In genomic region chr16:12062343-12063003, GRCh38 we compare ENCODE assay signal across 1 cellular context.
A peak's percentile ranks its signal among the peaks of the same experiment; 100 is the strongest.
TF ChIP-seq lines count a peak whose summit lies in the region.

No MANE protein-coding gene starts in this region.

TF ChIP-seq in HEK293, 187 proteins besides CTCF, POLR2A, EP300 and RAD21 (continued from another document and continues in another):
- TF ChIP-seq ZNF398 (tag by site-specific recombination; IDR thresholded peaks at IDR 0.05) (no peak), ZNF2 (tag by site-specific recombination; IDR thresholded peaks at IDR 0.05) (no peak), ZNF292 (tag by site-specific recombination; IDR thresholded peaks at IDR 0.05; ENCODE audit: borderline replicate concordance, low read depth) (peak; percentile 58; the same call in 1 of the 2 replicates), HIC1 (tag by site-specific recombination; IDR thresholded peaks at IDR 0.05) (no peak), ZNF791 (tag by site-specific recombination; IDR thresholded peaks at IDR 0.05) (peak; percentile 84; the same call in 1 of the 2 replicates), ZNF692 (tag by site-specific recombination; IDR thresholded peaks at IDR 0.05) (no peak), ZNF48 (tag by site-specific recombination; IDR thresholded peaks at IDR 0.05) (no peak), ZNF843 (tag by site-specific recombination; IDR thresholded peaks at IDR 0.05) (no peak), ZNF529 (tag by site-specific recombination; IDR thresholded peaks at IDR 0.05; ENCODE audit: insufficient replicate concordance) (peak; percentile 35), ZFP37 (tag by site-specific recombination; IDR thresholded peaks at IDR 0.05) (no peak), ATF2 (tag by site-specific recombination; IDR thresholded peaks at IDR 0.05; ENCODE audit: low read depth) (no peak), BCL11B (tag by site-specific recombination; IDR thresholded peaks at IDR 0.05; ENCODE audit: low read depth) (no peak), OVOL3 (tag by site-specific recombination; IDR thresholded peaks at IDR 0.05) (no peak), PRDM2 (tag by site-specific recombination; IDR thresholded peaks at IDR 0.05; ENCODE audit: borderline replicate concordance) (no peak), ZNF37A (tag by site-specific recombination; IDR thresholded peaks at IDR 0.05) (no peak), ZNF324 (tag by site-specific recombination; IDR thresholded peaks at IDR 0.05) (no peak), PRDM1 (tag by site-specific recombination; IDR thresholded peaks at IDR 0.05) (no peak), ZNF701 (tag by site-specific recombination; IDR thresholded peaks at IDR 0.05) (no peak), ZNF670 (tag by site-specific recombination; IDR thresholded peaks at IDR 0.05; ENCODE audit: low read depth) (no peak), ZNF302 (tag by site-specific recombination; IDR thresholded peaks at IDR 0.05; ENCODE audit: low read depth) (no peak), ZNF76 (tag by site-specific recombination; IDR thresholded peaks at IDR 0.05; ENCODE audit: borderline replicate concordance, low read depth) (no peak), ZNF548 (tag by site-specific recombination; IDR thresholded peaks at IDR 0.05) (no peak), ZNF223 (tag by site-specific recombination; IDR thresholded peaks at IDR 0.05) (peak; percentile 77), REST (tag by site-specific recombination; IDR thresholded peaks at IDR 0.05) (peak; percentile 75), ZSCAN18 (tag by site-specific recombination; IDR thresholded peaks at IDR 0.05) (no peak), YY2 (tag by site-specific recombination; IDR thresholded peaks at IDR 0.05) (no peak), RBAK (tag by site-specific recombination; IDR thresholded peaks at IDR 0.05) (peak; percentile 76; the same call in 1 of the 2 replicates), ZBTB11 (tag by site-specific recombination; conservative IDR thresholded peaks at IDR 0.05; ENCODE audit: low read depth) (peak; percentile 84), ZNF558 (tag by site-specific recombination; IDR thresholded peaks at IDR 0.05) (peak; percentile 74), ZNF433 (tag by site-specific recombination; IDR thresholded peaks at IDR 0.05; ENCODE audit: low read depth) (peak; percentile 98), ZNF580 (tag by site-specific recombination; IDR thresholded peaks at IDR 0.05) (no peak), ZNF202 (tag by site-specific recombination; IDR thresholded peaks at IDR 0.05; ENCODE audit: borderline replicate concordance) (peak; percentile 76; the same call in 1 of the 2 replicates), ZNF112 (tag by site-specific recombination; IDR thresholded peaks at IDR 0.05) (no peak), ZNF335 (tag by site-specific recombination; conservative IDR thresholded peaks at IDR 0.05) (no peak), ZNF654 (tag by site-specific recombination; IDR thresholded peaks at IDR 0.05; ENCODE audit: low read depth) (peak; percentile 56), SCRT1 (tag by site-specific recombination; IDR thresholded peaks at IDR 0.05; ENCODE audit: borderline replicate concordance) (no peak), GFI1B (tag by site-specific recombination; IDR thresholded peaks at IDR 0.05) (peak; percentile 48; the same call in 1 of the 2 replicates)
